ENCODE assay signal across 8 cellular contexts in genomic region chr19:10870501-10870954, GRCh38. TPM values are rescaled to one million over a fixed set of nuclear protein-coding genes. Genes with fewer than 3 reads are reported as not detected.
DNase-seq lines count a peak whose midpoint lies in the region; ATAC-seq and TF ChIP-seq lines count a peak whose summit lies in the region.

No MANE protein-coding gene starts in this region.

- no peaks in the 10 kb centered on the region for H3K27me3 ChIP-seq in lower lobe of right lung (ENCODE audit: low read depth)

- peaks cover 26% of the 10 kb centered on the region for H3K4me1 Mint-ChIP-seq in activated naive CD4-positive, alpha-beta T cell treated with anti-CD3 and anti-CD28 coated beads, Interleukin-2, amount 50 U/mL, for 24 hours

- H3K4me1 ChIP-seq in lower lobe of right lung = peaks cover 10% of the 10 kb centered on the region
- H3K4me1 ChIP-seq in urinary bladder (ENCODE audit: insufficient read depth) = peaks cover 2% of the 10 kb centered on the region

- peak overlapping the region; percentile 50 for H3K4me3 ChIP-seq in astrocyte of the spinal cord (ENCODE audit: low read depth, low read length)
- H3K4me3 ChIP-seq in lower lobe of right lung = peak overlapping the region; percentile 50
- peak overlapping the region; percentile 11 for H3K4me3 ChIP-seq in urinary bladder (ENCODE audit: low read depth, low read length)

- H3K36me3 Mint-ChIP-seq in activated naive CD4-positive, alpha-beta T cell treated with anti-CD3 and anti-CD28 coated beads, Interleukin-2, amount 50 U/mL, for 24 hours = no peaks in the 10 kb centered on the region

- H3K27ac Mint-ChIP-seq in activated naive CD4-positive, alpha-beta T cell treated with anti-CD3 and anti-CD28 coated beads, Interleukin-2, amount 50 U/mL, for 24 hours = peak overlapping the region; percentile 30

- H3K4me3 Mint-ChIP-seq in activated naive CD4-positive, alpha-beta T cell treated with anti-CD3 and anti-CD28 coated beads, Interleukin-2, amount 50 U/mL, for 24 hours = peak overlapping the region; percentile 64

- H3K27ac ChIP-seq in lower lobe of right lung (peak overlapping the region; percentile 73), urinary bladder (ENCODE audit: low read depth) (peak overlapping the region; percentile 2)

- no peaks in the 10 kb centered on the region for H3K27me3 Mint-ChIP-seq in activated naive CD4-positive, alpha-beta T cell treated with anti-CD3 and anti-CD28 coated beads, Interleukin-2, amount 50 U/mL, for 24 hours

- ATAC-seq in lower lobe of right lung (no peak), GM19324 (IDR thresholded peaks at IDR 0.05; ENCODE audit: low FRiP score, unreplicated experiment) (no peak)

- in situ Hi-C loops in astrocyte of the spinal cord (cut with HindIII; ENCODE audit: low sequenced_read_pairs) = no loop called here

- WGBS in urinary bladder = 1% methylated on average over 22 of the region's 22 CpGs

- no peak for DNase-seq in activated naive CD4-positive, alpha-beta T cell treated with anti-CD3 and anti-CD28 coated beads, Interleukin-2, amount 50 U/mL, for 16 hours
- DNase-seq in astrocyte of the spinal cord (ENCODE audit: low read depth, low spot score) = no peak
- no peak for DNase-seq in lower lobe of right lung
- no peak for DNase-seq in activated CD4-positive, alpha-beta T cell treated with anti-CD3 and anti-CD28 coated beads, Interleukin-2, amount 50 U/mL, for 1 hour
- no peak for DNase-seq in hepatic stellate cell (ENCODE audit: low spot score)

- intact Hi-C loops in lower lobe of right lung (cut with DNase I) = no loop called here

- no peaks in the 10 kb centered on the region for H3K9me3 ChIP-seq in lower lobe of right lung

- H3K9me3 Mint-ChIP-seq in activated naive CD4-positive, alpha-beta T cell treated with anti-CD3 and anti-CD28 coated beads, Interleukin-2, amount 50 U/mL, for 24 hours = no peaks in the 10 kb centered on the region

- TF ChIP-seq CTCF in astrocyte of the spinal cord (IDR thresholded peaks at IDR 0.05; ENCODE audit: low read depth, low read length) (no peak), lower lobe of right lung (IDR thresholded peaks at IDR 0.05) (no peak)

- H3K36me3 ChIP-seq in lower lobe of right lung (no peaks in the 10 kb centered on the region), urinary bladder (ENCODE audit: insufficient read depth) (no peaks in the 10 kb centered on the region)

RNA-seq across cellular contexts. Expression of gene CARM1, which starts 0.8 kb away (rescaled TPM):
- total RNA-seq in lower lobe of right lung = 27.5 TPM
- 19.1 TPM for total RNA-seq in urinary bladder
- 55.7 TPM for polyA plus RNA-seq in urinary bladder

RNA-seq across cellular contexts. Expression of gene C19orf38, which starts 22.3 kb away (rescaled TPM):
- total RNA-seq in lower lobe of right lung = 11.7 TPM
- total RNA-seq in urinary bladder = 2.6 TPM
- 2.4 TPM for polyA plus RNA-seq in urinary bladder

RNA-seq across cellular contexts. Expression of gene TMED1, which starts 34.5 kb away (rescaled TPM):
- total RNA-seq in lower lobe of right lung (23.5 TPM), urinary bladder (23.5 TPM)
- 41.6 TPM for polyA plus RNA-seq in urinary bladder

RNA-seq across cellular contexts. Expression of gene YIPF2, which starts 57.9 kb away (rescaled TPM):
- total RNA-seq in lower lobe of right lung (42.2 TPM), urinary bladder (47.2 TPM)
- polyA plus RNA-seq in urinary bladder = 38.1 TPM

RNA-seq across cellular contexts. Expression of gene TIMM29, which starts 58.1 kb away (rescaled TPM):
- 17.3 TPM for total RNA-seq in lower lobe of right lung
- 14.1 TPM for total RNA-seq in urinary bladder
- polyA plus RNA-seq in urinary bladder = 19.7 TPM
